In genomic region chrX:71871367-71871766, GRCh38 we compare ENCODE assay signal across 16 cellular contexts. TPM values are rescaled to one million over a fixed set of nuclear protein-coding genes. Genes with fewer than 3 reads are reported as not detected.
A peak's percentile ranks its signal among the peaks of the same experiment; 100 is the strongest.
DNase-seq lines count a peak whose midpoint lies in the region; ATAC-seq, FAIRE-seq and TF ChIP-seq lines count a peak whose summit lies in the region.
"Had no signal": no experiment of that assay in that cellular context is flagged by ENCODE, and none has a peak within 500 bp of the region (broad histone marks: within the 10 kb centered on the region; RNA-seq: fewer than 3 reads in every experiment).

No MANE protein-coding gene starts in this region.

- no peaks in the 10 kb centered on the region for H3K9me3 ChIP-seq in transverse colon
- H3K9me3 ChIP-seq: heart right ventricle, sigmoid colon, tibial artery had no signal

- H3K27me3 ChIP-seq in bronchial epithelial cell (ENCODE audit: control insufficient read depth, insufficient read depth, low read length) (no peaks in the 10 kb centered on the region), transverse colon (no peaks in the 10 kb centered on the region)
- H3K27me3 ChIP-seq: tibial artery had no signal

- H3K4me3 ChIP-seq in bronchial epithelial cell (ENCODE audit: low read depth, low read length) (no peak overlapping the region), retinal pigment epithelial cell (ENCODE audit: low read length) (no peak overlapping the region), transverse colon (no peak overlapping the region)
- H3K4me3 ChIP-seq: heart right ventricle, sigmoid colon, tibial artery had no signal

- no peak for ATAC-seq in activated CD8-positive, alpha-beta memory T cell treated with anti-CD3 and anti-CD28 coated beads, Interleukin-2, amount 10 ng/mL, durations not matched to agents 7 days and 5 days
- ATAC-seq in HG02840 (IDR thresholded peaks at IDR 0.05; ENCODE audit: low FRiP score, unreplicated experiment): no peak
- ATAC-seq: left lobe of liver, natural killer cell had no signal

- no peak for TF ChIP-seq EP300 in transverse colon (IDR thresholded peaks at IDR 0.05; ENCODE audit: low read depth)

- intact Hi-C loops in transverse colon (cut with DNase I; ENCODE audit: low total_unique reads): no loop called here

- WGBS in transverse colon (ENCODE audit: low coverage in 1 of 2), 2 donors: 71% methylated on average over 6 of the region's 6 CpGs; no CpG with 5 or more reads in 1 of the 2 donors

- H3K27me3 Mint-ChIP-seq in activated CD8-positive, alpha-beta memory T cell treated with anti-CD3 and anti-CD28 coated beads, Interleukin-2, amount 10 ng/mL, durations not matched to agents 7 days and 5 days: peaks cover 12% of the 10 kb centered on the region
- H3K27me3 Mint-ChIP-seq: activated B cell treated with CpG ODN at 0.5 μM for 24 hours had no signal

- no peak for FAIRE-seq in bronchial epithelial cell (lab: Jason Lieb, UNC)

- H3K4me1 Mint-ChIP-seq in activated CD8-positive, alpha-beta memory T cell treated with anti-CD3 and anti-CD28 coated beads, Interleukin-2, amount 10 ng/mL, durations not matched to agents 7 days and 5 days: peaks cover 10% of the 10 kb centered on the region
- H3K4me1 Mint-ChIP-seq: activated B cell treated with CpG ODN at 0.5 μM for 24 hours, natural killer cell had no signal

- CTCF ChIA-PET in activated CD8-positive, alpha-beta memory T cell treated with anti-CD3 and anti-CD28 coated beads, Interleukin-2, amount 10 ng/mL, durations not matched to agents 7 days and 5 days (lab: Charles Lee): no interaction called here

- H3K27ac ChIP-seq in transverse colon: no peak overlapping the region
- H3K27ac ChIP-seq: heart right ventricle, sigmoid colon, tibial artery had no signal

- no peaks in the 10 kb centered on the region for H3K4me1 ChIP-seq in transverse colon
- H3K4me1 ChIP-seq: heart right ventricle, sigmoid colon, tibial artery had no signal

- no peak overlapping the region for H3K27ac Mint-ChIP-seq in activated CD8-positive, alpha-beta memory T cell treated with anti-CD3 and anti-CD28 coated beads, Interleukin-2, amount 10 ng/mL, durations not matched to agents 7 days and 5 days
- H3K27ac Mint-ChIP-seq: activated B cell treated with CpG ODN at 0.5 μM for 24 hours; activated T-helper 2 cell treated with anti-CD3 and anti-CD28 coated beads, Interferon-gamma antibody, Interleukin-2, Interleukin-4, amounts not matched to agents 10 μg/mL and 5 μg/mL and 100 μg/mL, durations not matched to agents 14 hours and 24 hours and 36 hours; natural killer cell had no signal

- no peaks in the 10 kb centered on the region for H3K9me3 Mint-ChIP-seq in activated CD8-positive, alpha-beta memory T cell treated with anti-CD3 and anti-CD28 coated beads, Interleukin-2, amount 10 ng/mL, durations not matched to agents 7 days and 5 days (ENCODE audit: low read depth)
- H3K9me3 Mint-ChIP-seq: activated B cell treated with CpG ODN at 0.5 μM for 24 hours; activated T-helper 2 cell treated with anti-CD3 and anti-CD28 coated beads, Interferon-gamma antibody, Interleukin-2, Interleukin-4, amounts not matched to agents 10 μg/mL and 5 μg/mL and 100 μg/mL, durations not matched to agents 14 hours and 24 hours and 36 hours; natural killer cell had no signal

- TF ChIP-seq POLR2A in transverse colon (IDR thresholded peaks at IDR 0.05): no peak

- H3K4me3 Mint-ChIP-seq in activated CD8-positive, alpha-beta memory T cell treated with anti-CD3 and anti-CD28 coated beads, Interleukin-2, amount 10 ng/mL, durations not matched to agents 7 days and 5 days: no peak overlapping the region
- H3K4me3 Mint-ChIP-seq: activated B cell treated with CpG ODN at 0.5 μM for 24 hours, natural killer cell had no signal

- in situ Hi-C loops in transverse colon (cut with MboI; ENCODE audit: low pct_ligation_motif_present in 1 of 4, low pct_unique_long_range_greater_than_20kb in 1 of 4, low sequenced_read_pairs in 3 of 4): no loop called here

- peak; percentile 50 for DNase-seq in activated CD8-positive, alpha-beta memory T cell treated with anti-CD3 and anti-CD28 coated beads, Interleukin-2, amount 50 U/mL, for 48 hours
- no peak for DNase-seq in activated CD8-positive, alpha-beta memory T cell treated with anti-CD3 and anti-CD28 coated beads, Interleukin-2, amount 10 ng/mL, durations not matched to agents 7 days and 5 days
- peak; percentile 4 for DNase-seq in HPDE6-E6E7 (ENCODE audit: extremely low spot score)
- peak; percentile 29 for DNase-seq in bronchial epithelial cell (ENCODE audit: low read depth)
- peak; percentile 62 for DNase-seq in retinal pigment epithelial cell (ENCODE audit: low read depth)
- no peak for DNase-seq in transverse colon
- no peak for DNase-seq in HuH-7 (ENCODE audit: low spot score)
- DNase-seq: activated B cell treated with CpG ODN at 0.5 μM for 24 hours, heart right ventricle, natural killer cell, NCI-H2107, sigmoid colon, tibial artery had no signal

- no peaks in the 10 kb centered on the region for H3K36me3 Mint-ChIP-seq in activated CD8-positive, alpha-beta memory T cell treated with anti-CD3 and anti-CD28 coated beads, Interleukin-2, amount 10 ng/mL, durations not matched to agents 7 days and 5 days
- H3K36me3 Mint-ChIP-seq: natural killer cell had no signal

- TF ChIP-seq CTCF in bronchial epithelial cell (IDR thresholded peaks at IDR 0.05; ENCODE audit: insufficient read depth, low read length, severe bottlenecking) (no peak), retinal pigment epithelial cell (conservative IDR thresholded peaks at IDR 0.05; ENCODE audit: low read depth, low read length) (no peak), transverse colon (IDR thresholded peaks at IDR 0.05) (no peak)

- no peaks in the 10 kb centered on the region for H3K36me3 ChIP-seq in bronchial epithelial cell (ENCODE audit: control insufficient read depth, insufficient read depth, low read length)
- no peaks in the 10 kb centered on the region for H3K36me3 ChIP-seq in transverse colon
- H3K36me3 ChIP-seq: heart right ventricle, sigmoid colon, tibial artery had no signal

RNA-seq across cellular contexts. Expression of gene NHSL2, which starts 39.3 kb away (rescaled TPM):
- 1 to 10 TPM in 1 of 2 experiments, under 1 TPM in 1; 0.45 to 2.2 TPM for total RNA-seq in activated CD8-positive, alpha-beta memory T cell treated with anti-CD3 and anti-CD28 coated beads, Interleukin-2, amount 10 ng/mL, durations not matched to agents 7 days and 5 days
- total RNA-seq in bronchial epithelial cell: not detected in 2 replicates
- total RNA-seq in transverse colon: 1 to 10 TPM; 1.6 to 6.0 (median 3.6) TPM

Comparison
In these comparisons a context has a peak if more than half of its experiments do, and no peak if none do; other contexts are left out.
1. DNase-seq: peak in activated CD8-positive, alpha-beta memory T cell treated with anti-CD3 and anti-CD28 coated beads, Interleukin-2, amount 50 U/mL, for 48 hours (single experiment), HPDE6-E6E7 (single experiment), bronchial epithelial cell (single experiment) and retinal pigment epithelial cell (single experiment); none in activated CD8-positive, alpha-beta memory T cell treated with anti-CD3 and anti-CD28 coated beads, Interleukin-2, amount 10 ng/mL, durations not matched to agents 7 days and 5 days (single experiment), transverse colon (single experiment) and HuH-7 (single experiment).